ENCODE assay signal across 19 cellular contexts in the genomic region with DNA sequence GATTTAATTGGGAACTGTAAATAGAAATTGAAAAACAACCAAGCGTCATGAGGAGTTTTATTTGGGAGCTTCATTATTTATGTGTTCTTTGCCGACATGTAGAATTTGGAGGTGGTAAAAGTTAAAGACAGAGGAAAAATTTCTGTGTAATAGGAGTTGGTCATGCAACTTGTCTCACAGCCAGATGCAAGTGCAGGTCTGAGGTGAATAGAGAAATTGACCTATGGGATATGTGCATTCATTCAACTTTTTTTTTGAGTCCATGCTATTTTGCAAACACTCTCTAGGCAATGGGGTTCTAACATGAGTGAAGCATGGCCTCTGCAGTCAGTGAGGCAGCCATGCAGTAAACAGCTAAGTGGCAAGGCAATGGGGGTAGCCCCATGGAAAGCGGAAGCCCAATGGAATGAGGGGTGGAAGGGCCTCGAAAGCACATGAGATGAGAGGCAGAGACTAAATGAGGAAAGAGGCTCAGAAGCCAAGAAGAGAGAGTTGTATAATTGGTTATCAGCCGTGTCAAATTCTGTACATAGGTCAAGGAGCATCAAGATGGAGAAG. TPM values are rescaled to one million over a fixed set of nuclear protein-coding genes. Genes with fewer than 3 reads are reported as not detected.
DNase-seq lines count a peak whose midpoint lies in the region; ATAC-seq and TF ChIP-seq lines count a peak whose summit lies in the region.
"Had no signal": no experiment of that assay in that cellular context is flagged by ENCODE, and none has a peak within 500 bp of the region (broad histone marks: within the 10 kb centered on the region; RNA-seq: fewer than 3 reads in every experiment).

No MANE protein-coding gene starts in this region.

- H3K27ac ChIP-seq in breast epithelium: peak overlapping the region; percentile 54 to 66
- H3K27ac ChIP-seq in duodenal mucosa (ENCODE audit: low read depth, low read length): no peak overlapping the region
- H3K27ac ChIP-seq in neuronal stem cell (replicated peaks; ENCODE audit: low read length): no peak overlapping the region
- H3K27ac ChIP-seq: epithelial cell of prostate had no signal

- no TSS peak for BruUV-seq in MCF 10A (replicated peaks; lab: Mats Ljungman, UMichigan)

- no peak overlapping the region for H2BK12ac ChIP-seq in neuronal stem cell (ENCODE audit: low read length)

- H3K4me3 ChIP-seq in breast epithelium: peak overlapping the region in 1 of 3 donors; percentile 2
- peak overlapping the region; percentile 16 to 19 for H3K4me3 ChIP-seq in duodenal mucosa (ENCODE audit: low read depth in 1 of 2, low read length in 2 of 2)
- H3K4me3 ChIP-seq in neuronal stem cell (ENCODE audit: low read length in 2 of 2): no peak overlapping the region
- H3K4me3 ChIP-seq: Peyer's patch had no signal

- H3K4me1 Mint-ChIP-seq in MCF 10A (ENCODE audit: insufficient read depth, unreplicated experiment): peaks cover 9% of the 10 kb centered on the region
- H3K4me1 Mint-ChIP-seq in type B pancreatic cell (ENCODE audit: unreplicated experiment): peaks cover 15% of the 10 kb centered on the region
- H3K4me1 Mint-ChIP-seq: activated naive CD8-positive, alpha-beta T cell treated with anti-CD3 and anti-CD28 coated beads, Interleukin-2, amount 50 U/mL, for 24 hours had no signal

- H3K9me3 Mint-ChIP-seq in MCF 10A (ENCODE audit: unreplicated experiment) (no peaks in the 10 kb centered on the region), type B pancreatic cell (peaks cover 4% of the 10 kb centered on the region)
- H3K9me3 Mint-ChIP-seq: activated CD4-positive, alpha-beta memory T cell treated with anti-CD3 and anti-CD28 coated beads for 36 hours; activated naive CD8-positive, alpha-beta T cell treated with anti-CD3 and anti-CD28 coated beads, Interleukin-2, amount 50 U/mL, for 24 hours had no signal

- no peak overlapping the region for H2BK120ac ChIP-seq in neuronal stem cell (ENCODE audit: low read depth, low read length)

- H3K36me3 ChIP-seq in breast epithelium (no peaks in the 10 kb centered on the region), duodenal mucosa (ENCODE audit: control insufficient read depth in 1 of 2, insufficient read depth in 2 of 2, low read length in 2 of 2) (no peaks in the 10 kb centered on the region), neuronal stem cell (replicated peaks in 1 of 2; ENCODE audit: control insufficient read depth in 2 of 2, insufficient read depth in 2 of 2, low read length in 2 of 2) (no peaks in the 10 kb centered on the region)
- H3K36me3 ChIP-seq: Peyer's patch had no signal

- H3K4me2 ChIP-seq in neuronal stem cell (ENCODE audit: insufficient read depth, low read length, poor library complexity, severe bottlenecking): no peak overlapping the region

- H3K9me3 ChIP-seq in breast epithelium (no peaks in the 10 kb centered on the region), duodenal mucosa (ENCODE audit: control insufficient read depth in 1 of 2, low read length in 2 of 2) (no peaks in the 10 kb centered on the region), neuronal stem cell (replicated peaks in 1 of 2; ENCODE audit: control insufficient read depth in 2 of 2, insufficient read depth in 1 of 2, low read depth in 1 of 2, low read length in 2 of 2) (no peaks in the 10 kb centered on the region)
- H3K9me3 ChIP-seq: Peyer's patch had no signal

- DNase-seq in breast epithelium (ENCODE audit: low spot score in 2 of 2) (no peak), MCF 10A (ENCODE audit: unreplicated experiment) (no peak), neuronal stem cell (ENCODE audit: low spot score) (no peak), type B pancreatic cell (ENCODE audit: extremely low spot score, unreplicated experiment) (no peak), cerebellar nuclear complex (lab: John Stamatoyannopoulos, UW) (no peak)
- DNase-seq in activated CD4-positive, alpha-beta T cell treated with anti-CD3 and anti-CD28 coated beads for 48 hours: no peak
- DNase-seq: 8988T; activated CD4-positive, alpha-beta memory T cell treated with anti-CD3 and anti-CD28 coated beads for 36 hours; activated naive CD8-positive, alpha-beta T cell treated with anti-CD3 and anti-CD28 coated beads, Interleukin-2, amount 50 U/mL, for 24 hours; activated T-cell treated with anti-CD3 and anti-CD28 coated beads, Interleukin-2, amount 50 U/mL, for 48 hours; DND-41; islet precursor cell; MM.1S; NCI-H2081 treated with DMSO at 0.1 percent for 48 hours; NCI-H526 treated with DMSO at 0.1 percent for 48 hours; Peyer's patch had no signal

- H3K27me3 ChIP-seq in breast epithelium: no peaks in the 10 kb centered on the region
- no peaks in the 10 kb centered on the region for H3K27me3 ChIP-seq in duodenal mucosa (ENCODE audit: control insufficient read depth in 1 of 2, insufficient read depth in 2 of 2, low read length in 2 of 2)
- H3K27me3 ChIP-seq in neuronal stem cell (ENCODE audit: control insufficient read depth in 3 of 3, insufficient read depth in 3 of 3, low read depth in 1 of 3, low read length in 3 of 3): no peaks in the 10 kb centered on the region
- H3K27me3 ChIP-seq: Peyer's patch had no signal

- H3K18ac ChIP-seq in neuronal stem cell (ENCODE audit: low read length): peak overlapping the region; percentile 59

- H2AFZ ChIP-seq in neuronal stem cell (ENCODE audit: low read length): peak overlapping the region; percentile 80

- no CpG with 5 or more reads among the region's 5 CpGs for WGBS in neuronal stem cell (ENCODE audit: extremely low coverage in 2 of 2, insufficient read length in 2 of 2, insufficient replicate concordance in 1 of 2), 2 donors

- H3K27me3 Mint-ChIP-seq in MCF 10A (ENCODE audit: insufficient read depth, unreplicated experiment) (no peaks in the 10 kb centered on the region), type B pancreatic cell (no peaks in the 10 kb centered on the region)

- no peak for TF ChIP-seq POLR2A in breast epithelium (IDR thresholded peaks at IDR 0.05)

- TF ChIP-seq CTCF in breast epithelium (IDR thresholded peaks at IDR 0.05) (no peak), MCF 10A (IDR thresholded peaks at IDR 0.05; ENCODE audit: unreplicated experiment) (no peak), type B pancreatic cell (conservative IDR thresholded peaks at IDR 0.05) (no peak)

- H2BK15ac ChIP-seq in neuronal stem cell (ENCODE audit: low read length): peak overlapping the region; percentile 45

- H2BK5ac ChIP-seq in neuronal stem cell (ENCODE audit: low read length): no peak overlapping the region

- intact Hi-C loops in breast epithelium (cut with DNase I; ENCODE audit: low total_unique reads): no loop called here
- intact Hi-C loops in MCF 10A (cut with micrococcal nuclease): no loop called here

- POLR2A ChIA-PET in MCF 10A (lab: Yijun Ruan, JAX): interaction anchor here (0.7 to 1.5 kb wide), 3 partner anchors 9 to 35 kb away, joined by 3 to 5 read pairs (median 3); no protein-coding TSS in a partner anchor

- H3K9ac ChIP-seq in duodenal mucosa (ENCODE audit: low read depth in 1 of 2, low read length in 2 of 2) (no peak overlapping the region), neuronal stem cell (ENCODE audit: low read depth, low read length, poor library complexity) (no peak overlapping the region)

- no peak overlapping the region for H3K4ac ChIP-seq in neuronal stem cell (ENCODE audit: low read length)

- H3K4me3 Mint-ChIP-seq in MCF 10A (ENCODE audit: unreplicated experiment): no peak overlapping the region
- no peak overlapping the region for H3K4me3 Mint-ChIP-seq in type B pancreatic cell
- H3K4me3 Mint-ChIP-seq: activated CD4-positive, alpha-beta memory T cell treated with anti-CD3 and anti-CD28 coated beads for 36 hours; activated naive CD8-positive, alpha-beta T cell treated with anti-CD3 and anti-CD28 coated beads, Interleukin-2, amount 50 U/mL, for 24 hours had no signal

- H3K27ac Mint-ChIP-seq in MCF 10A (ENCODE audit: low read depth, unreplicated experiment): no peak overlapping the region
- H3K27ac Mint-ChIP-seq in type B pancreatic cell: peak overlapping the region; percentile 14
- H3K27ac Mint-ChIP-seq: activated CD4-positive, alpha-beta memory T cell treated with anti-CD3 and anti-CD28 coated beads for 36 hours; activated naive CD8-positive, alpha-beta T cell treated with anti-CD3 and anti-CD28 coated beads, Interleukin-2, amount 50 U/mL, for 24 hours had no signal

- no peak overlapping the region for H4K91ac ChIP-seq in neuronal stem cell (ENCODE audit: low read depth, low read length, poor library complexity)

- H3K79me1 ChIP-seq in neuronal stem cell (ENCODE audit: low read depth, low read length): no peaks in the 10 kb centered on the region

- H4K8ac ChIP-seq in neuronal stem cell (ENCODE audit: low read depth, low read length): no peak overlapping the region

- no peak overlapping the region for H2AK5ac ChIP-seq in neuronal stem cell (ENCODE audit: low read depth, low read length)

- no peak for ATAC-seq in HG03571 (IDR thresholded peaks at IDR 0.05; ENCODE audit: unreplicated experiment)
- ATAC-seq: activated naive CD8-positive, alpha-beta T cell treated with anti-CD3 and anti-CD28 coated beads, Interleukin-2, amount 50 U/mL, for 24 hours had no signal

- H3K4me1 ChIP-seq in breast epithelium: peaks cover 0 to 8% of the 10 kb centered on the region in 2 donors
- peaks cover 10 to 19% of the 10 kb centered on the region in 2 donors for H3K4me1 ChIP-seq in duodenal mucosa (ENCODE audit: control insufficient read depth in 1 of 2, insufficient read depth in 2 of 2, low read length in 2 of 2)
- H3K4me1 ChIP-seq in neuronal stem cell (ENCODE audit: control insufficient read depth in 2 of 2, insufficient read depth in 1 of 2, low read depth in 1 of 2, low read length in 2 of 2): peaks cover 11 to 14% of the 10 kb centered on the region in 2 donors
- H3K4me1 ChIP-seq: Peyer's patch had no signal

- CTCF ChIA-PET in MCF 10A (lab: Yijun Ruan, JAX): interaction anchor here (0.5 to 1.3 kb wide), 3 partner anchors 320 to 392 kb away, joined by 3 read pairs; no protein-coding TSS in a partner anchor

- no peaks in the 10 kb centered on the region for H3K36me3 Mint-ChIP-seq in MCF 10A (ENCODE audit: insufficient read depth, unreplicated experiment)
- H3K36me3 Mint-ChIP-seq in type B pancreatic cell: no peaks in the 10 kb centered on the region
- H3K36me3 Mint-ChIP-seq: activated CD4-positive, alpha-beta memory T cell treated with anti-CD3 and anti-CD28 coated beads for 36 hours had no signal

- peak overlapping the region; percentile 25 for H3K14ac ChIP-seq in neuronal stem cell (ENCODE audit: low read length)

- H3K23ac ChIP-seq in neuronal stem cell (ENCODE audit: low read depth, low read length, poor library complexity): no peak overlapping the region

RNA-seq across cellular contexts. Expression of gene NRIP1, which starts 56.4 kb away (rescaled TPM):
- total RNA-seq in breast epithelium (100 to 1,000 TPM in 2 of 3 donors, 10 to 100 TPM in 1; 82.0 to 121 (median 105) TPM), MCF 10A (2022) (26.5 and 31.4 TPM in 2 replicates), type B pancreatic cell (ENCODE audit: low replicate concordance) (52.5 and 88.6 TPM in 2 replicates)
- 37.9 TPM for polyA plus RNA-seq in neuronal stem cell (2013, experiment 1 of 2)
- polyA plus RNA-seq in neuronal stem cell (2013, experiment 2 of 2): 39.2 TPM

Comparison
In these comparisons a context has a peak if more than half of its experiments do, and no peak if none do; other contexts are left out.
1. H3K27ac ChIP-seq: peak in breast epithelium (2 of 2); none in duodenal mucosa (single experiment) and neuronal stem cell (single experiment).
2. H3K4me3 ChIP-seq: peak in duodenal mucosa (2 of 2); none in neuronal stem cell (0 of 2).